22 cellular contexts compared by ENCODE assay signal in genomic region chr16:1290860-1291575, GRCh38. TPM values are rescaled to one million over a fixed set of nuclear protein-coding genes. Genes with fewer than 3 reads are reported as not detected.
DNase-seq lines count a peak whose midpoint lies in the region; ATAC-seq and TF ChIP-seq lines count a peak whose summit lies in the region.
"Had no signal": no experiment of that assay in that cellular context is flagged by ENCODE, and none has a peak within 500 bp of the region (broad histone marks: within the 10 kb centered on the region; RNA-seq: fewer than 3 reads in every experiment).

No MANE protein-coding gene starts in this region.

- no peak overlapping the region for H2AFZ ChIP-seq in OCI-LY7 (ENCODE audit: low read length)

- no peaks in the 10 kb centered on the region for H3K36me3 ChIP-seq in OCI-LY7 (ENCODE audit: insufficient read depth, low read length)
- H3K36me3 ChIP-seq: BE2C, esophagus squamous epithelium had no signal

- intact Hi-C loops in OCI-LY7 (cut with micrococcal nuclease; ENCODE audit: unreplicated experiment): no loop called here

- peak; percentile 83 for DNase-seq in DMS53 (lab: John Stamatoyannopoulos, UW)
- DNase-seq in DMS53 treated with DMSO at 0.1 percent for 48 hours (lab: John Stamatoyannopoulos, UW; ENCODE audit: unreplicated experiment): no peak
- peak; percentile 69 to 93 for DNase-seq in NCI-H187 (lab: John Stamatoyannopoulos, UW)
- peak; percentile 74 for DNase-seq in RPMI8226
- DNase-seq in T-helper 17 cell: no peak
- DNase-seq in OCI-LY7 (ENCODE audit: low spot score): no peak
- DNase-seq in osteocyte (ENCODE audit: extremely low spot score, unreplicated experiment): no peak
- DNase-seq: activated CD4-positive, alpha-beta memory T cell treated with anti-CD3 and anti-CD28 coated beads, Interleukin-2, amount 10 ng/mL, durations not matched to agents 7 days and 5 days; activated naive CD4-positive, alpha-beta T cell treated with anti-CD3 and anti-CD28 coated beads for 36 hours; activated T-cell treated with anti-CD3 and anti-CD28 coated beads, Interleukin-2, amount 50 U/mL, for 24 hours; BE2C; effector CD8-positive, alpha-beta T cell; esophagus squamous epithelium; HCEC 1CT; IMR-90; NCI-H226; psoas muscle; T-helper 1 cell had no signal

- H3K4me3 Mint-ChIP-seq in nephron (peak overlapping the region; percentile 6 to 54 (median 19)), T-helper 17 cell (no peak overlapping the region), osteocyte (ENCODE audit: unreplicated experiment) (no peak overlapping the region)
- H3K4me3 Mint-ChIP-seq: activated CD4-positive, alpha-beta memory T cell treated with anti-CD3 and anti-CD28 coated beads, Interleukin-2, amount 10 ng/mL, durations not matched to agents 7 days and 5 days; activated naive CD4-positive, alpha-beta T cell treated with anti-CD3 and anti-CD28 coated beads for 36 hours; activated T-cell treated with anti-CD3 and anti-CD28 coated beads, Interleukin-2, amount 50 U/mL, for 24 hours; mesothelial cell of epicardium had no signal

- peaks cover 3% of the 10 kb centered on the region for H3K4me1 ChIP-seq in OCI-LY7 (ENCODE audit: insufficient read depth, low read length, poor library complexity, severe bottlenecking)
- H3K4me1 ChIP-seq: BE2C, psoas muscle had no signal

- H3K27me3 Mint-ChIP-seq in nephron (ENCODE audit: low read depth): peaks cover 52% of the 10 kb centered on the region
- H3K27me3 Mint-ChIP-seq in T-helper 17 cell: peaks cover 45% of the 10 kb centered on the region
- peaks cover 43% of the 10 kb centered on the region for H3K27me3 Mint-ChIP-seq in osteocyte (ENCODE audit: unreplicated experiment)

- H3K36me3 Mint-ChIP-seq in nephron (ENCODE audit: low read depth) (no peaks in the 10 kb centered on the region), T-helper 17 cell (ENCODE audit: low read depth) (no peaks in the 10 kb centered on the region), osteocyte (ENCODE audit: unreplicated experiment) (no peaks in the 10 kb centered on the region)
- H3K36me3 Mint-ChIP-seq: mesothelial cell of epicardium had no signal

- H3K9me2 ChIP-seq in OCI-LY7 (ENCODE audit: insufficient read depth, low read length): no peaks in the 10 kb centered on the region

- no peak overlapping the region for H3K4me2 ChIP-seq in OCI-LY7 (ENCODE audit: low read length)

- no peak overlapping the region for H3K4me3 ChIP-seq in OCI-LY7 (ENCODE audit: low read depth, low read length, poor library complexity, severe bottlenecking)
- H3K4me3 ChIP-seq: esophagus squamous epithelium, psoas muscle, smooth muscle cell had no signal

- H3K4me1 Mint-ChIP-seq in nephron: peaks cover 28% of the 10 kb centered on the region
- no peaks in the 10 kb centered on the region for H3K4me1 Mint-ChIP-seq in T-helper 17 cell
- no peaks in the 10 kb centered on the region for H3K4me1 Mint-ChIP-seq in osteocyte (ENCODE audit: unreplicated experiment)
- H3K4me1 Mint-ChIP-seq: activated CD4-positive, alpha-beta memory T cell treated with anti-CD3 and anti-CD28 coated beads, Interleukin-2, amount 10 ng/mL, durations not matched to agents 7 days and 5 days had no signal

- H3K9me3 Mint-ChIP-seq in nephron (no peaks in the 10 kb centered on the region), osteocyte (ENCODE audit: unreplicated experiment) (no peaks in the 10 kb centered on the region)
- H3K9me3 Mint-ChIP-seq: activated CD4-positive, alpha-beta memory T cell treated with anti-CD3 and anti-CD28 coated beads, Interleukin-2, amount 10 ng/mL, durations not matched to agents 7 days and 5 days; activated naive CD4-positive, alpha-beta T cell treated with anti-CD3 and anti-CD28 coated beads for 36 hours; activated T-cell treated with anti-CD3 and anti-CD28 coated beads, Interleukin-2, amount 50 U/mL, for 24 hours; mesothelial cell of epicardium had no signal

- CTCF ChIA-PET in OCI-LY7 (lab: Charles Lee; ENCODE audit: unreplicated experiment): no interaction called here

- BruUV-seq in OCI-LY7 (replicated peaks; lab: Mats Ljungman, UMichigan): no TSS peak

- no peaks in the 10 kb centered on the region for H3K79me2 ChIP-seq in OCI-LY7 (ENCODE audit: insufficient read depth, low read depth, low read length)

- H4K20me1 ChIP-seq in OCI-LY7 (ENCODE audit: insufficient read depth, low read length): no peaks in the 10 kb centered on the region

- TF ChIP-seq CTCF in nephron (IDR thresholded peaks at IDR 0.05; ENCODE audit: unreplicated experiment in 3 of 3): no peak
- no peak for TF ChIP-seq CTCF in OCI-LY7 (conservative IDR thresholded peaks at IDR 0.05; ENCODE audit: low read length)
- no peak for TF ChIP-seq CTCF in osteocyte (IDR thresholded peaks at IDR 0.05)

- H3K27ac Mint-ChIP-seq in nephron (peak overlapping the region in 2 of 3 experiments; percentile 83 to 87), T-helper 17 cell (no peak overlapping the region), osteocyte (ENCODE audit: unreplicated experiment) (no peak overlapping the region)
- H3K27ac Mint-ChIP-seq: activated CD4-positive, alpha-beta memory T cell treated with anti-CD3 and anti-CD28 coated beads, Interleukin-2, amount 10 ng/mL, durations not matched to agents 7 days and 5 days; activated naive CD4-positive, alpha-beta T cell treated with anti-CD3 and anti-CD28 coated beads for 36 hours; activated T-cell treated with anti-CD3 and anti-CD28 coated beads, Interleukin-2, amount 50 U/mL, for 24 hours; mesothelial cell of epicardium had no signal

- ATAC-seq in T-helper 17 cell: no peak

- H3K27ac ChIP-seq in OCI-LY7 (ENCODE audit: low read depth, low read length, poor library complexity, severe bottlenecking): no peak overlapping the region
- H3K27ac ChIP-seq: esophagus squamous epithelium, psoas muscle had no signal

- H3K9me3 ChIP-seq in T-helper 17 cell (ENCODE audit: control insufficient read depth, low read length, poor library complexity, severe bottlenecking) (no peaks in the 10 kb centered on the region), OCI-LY7 (ENCODE audit: low read length) (no peaks in the 10 kb centered on the region)
- H3K9me3 ChIP-seq: BE2C, esophagus squamous epithelium, psoas muscle had no signal

- POLR2A ChIA-PET in OCI-LY7 (lab: Charles Lee): interaction anchor here (0.6 kb wide), 1 partner anchor 278 kb away, joined by 8 read pairs; no protein-coding TSS in a partner anchor

RNA-seq across cellular contexts. Expression of gene UBE2I, which starts 18.4 kb away (rescaled TPM):
- total RNA-seq in T-helper 17 cell (100 to 1,000 TPM; 233 to 249 TPM), OCI-LY7 (2022) (323 and 349 TPM in 2 replicates), osteocyte (118 and 131 TPM in 2 replicates)
- total RNA-seq in OCI-LY7 (2014; rRNA removed; shearing (Covaris generic)): 122 and 126 TPM in 2 replicates

RNA-seq across cellular contexts. Expression of gene TPSD1, which starts 35.1 kb away (rescaled TPM):
- total RNA-seq in T-helper 17 cell (not detected), OCI-LY7 (2022) (not detected in 2 replicates), osteocyte (not detected in 2 replicates)
- total RNA-seq in OCI-LY7 (2014; rRNA removed; shearing (Covaris generic)): not detected in 2 replicates
- total RNA-seq: A172; activated CD4-positive, alpha-beta memory T cell treated with anti-CD3 and anti-CD28 coated beads, Interleukin-2, amount 10 ng/mL, durations not matched to agents 7 days and 5 days; activated naive CD4-positive, alpha-beta T cell treated with anti-CD3 and anti-CD28 coated beads for 36 hours; IMR-90; mesothelial cell of epicardium; smooth muscle cell had no signal

RNA-seq across cellular contexts. Expression of gene BAIAP3, which starts 42.4 kb away (rescaled TPM):
- total RNA-seq in T-helper 17 cell: 10 to 100 TPM; 11.8 to 20.0 TPM
- 2.9 and 6.3 TPM in 2 replicates for total RNA-seq in OCI-LY7 (2014; rRNA removed; shearing (Covaris generic))
- 2.4 and 3.2 TPM in 2 replicates for total RNA-seq in OCI-LY7 (2022)
- total RNA-seq in osteocyte: 0.42 and 0.48 TPM in 2 replicates

RNA-seq across cellular contexts. Expression of gene TPSAB1, which starts 50.5 kb away (rescaled TPM):
- not detected for total RNA-seq in T-helper 17 cell
- not detected in 2 replicates for total RNA-seq in OCI-LY7 (2014; rRNA removed; shearing (Covaris generic))
- total RNA-seq in OCI-LY7 (2022): not detected in 2 replicates
- not detected in 2 replicates for total RNA-seq in osteocyte
- total RNA-seq: activated CD4-positive, alpha-beta memory T cell treated with anti-CD3 and anti-CD28 coated beads, Interleukin-2, amount 10 ng/mL, durations not matched to agents 7 days and 5 days; activated naive CD4-positive, alpha-beta T cell treated with anti-CD3 and anti-CD28 coated beads for 36 hours; IMR-90; mesothelial cell of epicardium; smooth muscle cell had no signal

Comparison
In these comparisons a context has a peak if more than half of its experiments do, and no peak if none do; other contexts are left out.
1. DNase-seq: peak in DMS53 (single experiment), NCI-H187 (2 of 2) and RPMI8226 (single experiment); none in DMS53 treated with DMSO at 0.1 percent for 48 hours (single experiment), T-helper 17 cell (0 of 3), OCI-LY7 (single experiment) and osteocyte (single experiment).
2. H3K27ac Mint-ChIP-seq: peak in nephron (2 of 3); none in T-helper 17 cell (single experiment) and osteocyte (single experiment).
3. H3K4me3 Mint-ChIP-seq: peak in nephron (3 of 3); none in T-helper 17 cell (single experiment) and osteocyte (single experiment).